In genomic region chr20:57509665-57510237, GRCh38 we compare ENCODE assay signal across 11 cellular contexts. TPM values are rescaled to one million over a fixed set of nuclear protein-coding genes. Genes with fewer than 3 reads are reported as not detected.
DNase-seq lines count a peak whose midpoint lies in the region; ATAC-seq and TF ChIP-seq lines count a peak whose summit lies in the region.
"Had no signal": no experiment of that assay in that cellular context is flagged by ENCODE, and none has a peak within 500 bp of the region (broad histone marks: within the 10 kb centered on the region; RNA-seq: fewer than 3 reads in every experiment).

No MANE protein-coding gene starts in this region.

- H3K4me1 Mint-ChIP-seq in activated CD4-positive, alpha-beta T cell treated with anti-CD3 and anti-CD28 coated beads for 36 hours = no peaks in the 10 kb centered on the region
- no peaks in the 10 kb centered on the region for H3K4me1 Mint-ChIP-seq in stimulated activated effector memory CD8-positive, alpha-beta T cell treated with anti-CD3 and anti-CD28 coated beads, Interleukin-12 subunit alpha, Interleukin-12 subunit beta, amount 100 ng/mL, for 72 hours

- intact Hi-C loops in activated CD4-positive, alpha-beta T cell treated with anti-CD3 and anti-CD28 coated beads for 36 hours (cut with DNase I, micrococcal nuclease) = loop anchor here (5.0 to 10.0 kb wide), 4 partner anchors 575 to 705 kb away; no protein-coding TSS in a partner anchor
- intact Hi-C loops in psoas muscle (cut with DNase I) = loop anchor here in 1 of 2 donors (5.0 kb wide), 1 partner anchor 698 kb away; no protein-coding TSS in a partner anchor

- H3K9me3 ChIP-seq in psoas muscle = no peaks in the 10 kb centered on the region
- H3K9me3 ChIP-seq: thyroid gland had no signal

- ATAC-seq in activated CD4-positive, alpha-beta T cell treated with anti-CD3 and anti-CD28 coated beads for 36 hours = peak; percentile 53
- no peak for ATAC-seq in psoas muscle
- no peak for ATAC-seq in stimulated activated effector memory CD8-positive, alpha-beta T cell treated with anti-CD3 and anti-CD28 coated beads, Interleukin-12 subunit alpha, Interleukin-12 subunit beta, amount 100 ng/mL, for 72 hours
- no peak for ATAC-seq in GM18907 (IDR thresholded peaks at IDR 0.05; ENCODE audit: unreplicated experiment)
- ATAC-seq in HG02870 (IDR thresholded peaks at IDR 0.05; ENCODE audit: unreplicated experiment) = no peak

- POLR2A ChIA-PET in activated CD4-positive, alpha-beta T cell treated with anti-CD3 and anti-CD28 coated beads for 36 hours (lab: Charles Lee) = no interaction called here

- peaks cover 7% of the 10 kb centered on the region for H3K27me3 Mint-ChIP-seq in activated CD4-positive, alpha-beta T cell treated with anti-CD3 and anti-CD28 coated beads for 36 hours

- no peaks in the 10 kb centered on the region for H3K9me3 Mint-ChIP-seq in activated CD4-positive, alpha-beta T cell treated with anti-CD3 and anti-CD28 coated beads for 36 hours (ENCODE audit: low read depth)
- H3K9me3 Mint-ChIP-seq in stimulated activated effector memory CD8-positive, alpha-beta T cell treated with anti-CD3 and anti-CD28 coated beads, Interleukin-12 subunit alpha, Interleukin-12 subunit beta, amount 100 ng/mL, for 72 hours = no peaks in the 10 kb centered on the region

- TF ChIP-seq CTCF in cardiac fibroblast (IDR thresholded peaks at IDR 0.05; ENCODE audit: low read depth, low read length) (peak; percentile 60), psoas muscle (IDR thresholded peaks at IDR 0.05) (peak; percentile 10)

- CTCF ChIA-PET in activated CD4-positive, alpha-beta T cell treated with anti-CD3 and anti-CD28 coated beads for 36 hours (lab: Charles Lee) = interaction anchor here (0.6 to 1.9 kb wide), 3 partner anchors 11 to 397 kb away, joined by 3 to 5 read pairs (median 3); no protein-coding TSS in a partner anchor

- H3K36me3 Mint-ChIP-seq in activated CD4-positive, alpha-beta T cell treated with anti-CD3 and anti-CD28 coated beads for 36 hours (ENCODE audit: low read depth) = no peaks in the 10 kb centered on the region
- no peaks in the 10 kb centered on the region for H3K36me3 Mint-ChIP-seq in stimulated activated effector memory CD8-positive, alpha-beta T cell treated with anti-CD3 and anti-CD28 coated beads, Interleukin-12 subunit alpha, Interleukin-12 subunit beta, amount 100 ng/mL, for 72 hours

- H3K27me3 ChIP-seq in psoas muscle (ENCODE audit: insufficient read depth in 3 of 3, low read length in 2 of 3) = peaks cover 0 to 7% (median 0%) of the 10 kb centered on the region in 3 donors
- H3K27me3 ChIP-seq: thyroid gland had no signal

- DNase-seq in activated CD4-positive, alpha-beta T cell treated with anti-CD3 and anti-CD28 coated beads for 36 hours = peak; percentile 45
- no peak for DNase-seq in activated CD4-positive, alpha-beta T cell treated with anti-CD3 and anti-CD28 coated beads for 48 hours
- peak; percentile 18 for DNase-seq in MV-4-11 (lab: John Stamatoyannopoulos, UW)
- peak; percentile 13 to 16 for DNase-seq in cardiac fibroblast (ENCODE audit: low read depth in 2 of 2)
- DNase-seq in psoas muscle = no peak
- no peak for DNase-seq in stimulated activated effector memory CD8-positive, alpha-beta T cell treated with anti-CD3 and anti-CD28 coated beads, Interleukin-12 subunit alpha, Interleukin-12 subunit beta, amount 100 ng/mL, for 72 hours (ENCODE audit: low spot score in 2 of 2)
- DNase-seq: activated effector memory CD4-positive, alpha-beta T cell treated with Interleukin-2 at 50 U/mL for 16 hours had no signal

- H3K36me3 ChIP-seq in psoas muscle (ENCODE audit: insufficient read depth in 1 of 2, low read depth in 1 of 2) = no peaks in the 10 kb centered on the region
- H3K36me3 ChIP-seq: thyroid gland had no signal

- no peak overlapping the region for H3K4me3 Mint-ChIP-seq in activated CD4-positive, alpha-beta T cell treated with anti-CD3 and anti-CD28 coated beads for 36 hours
- no peak overlapping the region for H3K4me3 Mint-ChIP-seq in stimulated activated effector memory CD8-positive, alpha-beta T cell treated with anti-CD3 and anti-CD28 coated beads, Interleukin-12 subunit alpha, Interleukin-12 subunit beta, amount 100 ng/mL, for 72 hours

- no peaks in the 10 kb centered on the region for H3K4me1 ChIP-seq in psoas muscle

- H3K4me3 ChIP-seq in cardiac fibroblast (replicated peaks in 1 of 2; ENCODE audit: low read depth in 2 of 2, low read length in 2 of 2) (no peak overlapping the region), psoas muscle (no peak overlapping the region)
- H3K4me3 ChIP-seq: thyroid gland had no signal

- H3K27ac ChIP-seq in psoas muscle = no peak overlapping the region

- no peak overlapping the region for H3K27ac Mint-ChIP-seq in activated CD4-positive, alpha-beta T cell treated with anti-CD3 and anti-CD28 coated beads for 36 hours
- no peak overlapping the region for H3K27ac Mint-ChIP-seq in stimulated activated effector memory CD8-positive, alpha-beta T cell treated with anti-CD3 and anti-CD28 coated beads, Interleukin-12 subunit alpha, Interleukin-12 subunit beta, amount 100 ng/mL, for 72 hours

- 70 to 87% (median 81%) methylated on average over 5 of the region's 5 CpGs for WGBS in psoas muscle, 3 donors

RNA-seq across cellular contexts. Expression of gene CTCFL, which starts 15.2 kb away (rescaled TPM):
- not detected for total RNA-seq in activated CD4-positive, alpha-beta T cell treated with anti-CD3 and anti-CD28 coated beads for 36 hours
- not detected for total RNA-seq in psoas muscle
- not detected for polyA plus RNA-seq in psoas muscle
- total RNA-seq: HT1080 had no signal

RNA-seq across cellular contexts. Expression of gene PCK1, which starts 51.2 kb away (rescaled TPM):
- total RNA-seq in activated CD4-positive, alpha-beta T cell treated with anti-CD3 and anti-CD28 coated beads for 36 hours = not detected
- total RNA-seq in psoas muscle = under 1 TPM; 0.26 to 0.63 (median 0.38) TPM
- polyA plus RNA-seq in psoas muscle = under 1 TPM; 0.24 to 0.81 (median 0.53) TPM
- total RNA-seq: HT1080 had no signal

Comparison
In these comparisons a context has a peak if more than half of its experiments do, and no peak if none do; other contexts are left out.
1. DNase-seq: peak in activated CD4-positive, alpha-beta T cell treated with anti-CD3 and anti-CD28 coated beads for 36 hours (single experiment), MV-4-11 (single experiment) and cardiac fibroblast (2 of 2); none in activated CD4-positive, alpha-beta T cell treated with anti-CD3 and anti-CD28 coated beads for 48 hours (single experiment), psoas muscle (0 of 2) and stimulated activated effector memory CD8-positive, alpha-beta T cell treated with anti-CD3 and anti-CD28 coated beads, Interleukin-12 subunit alpha, Interleukin-12 subunit beta, amount 100 ng/mL, for 72 hours (0 of 2).